ENCODE assay signal across 8 cellular contexts in genomic region chr9:110126986-110127864, GRCh38.
DNase-seq lines count a peak whose midpoint lies in the region; ATAC-seq, FAIRE-seq and TF ChIP-seq lines count a peak whose summit lies in the region.

No MANE protein-coding gene starts in this region.

- peak overlapping the region; percentile 81 for H3K9ac ChIP-seq in astrocyte (ENCODE audit: low read length)

- H3K79me2 ChIP-seq in astrocyte (ENCODE audit: insufficient read depth, low read length) = peaks cover 95% of the 10 kb centered on the region

- H3K4me1 ChIP-seq in astrocyte (ENCODE audit: insufficient read depth, low read length) (peaks cover 83% of the 10 kb centered on the region), small intestine (ENCODE audit: control insufficient read depth in 2 of 2, insufficient read depth in 1 of 2, low read depth in 1 of 2, low read length in 1 of 2) (peaks cover 2 to 17% of the 10 kb centered on the region in 2 donors)

- WGBS in small intestine, 3 donors = 41 to 47% (median 42%) methylated on average over 21 to 23 of the region's 23 CpGs

- H3K27me3 Mint-ChIP-seq in HFFc6 (ENCODE audit: insufficient read depth) = peaks cover 6% of the 10 kb centered on the region
- H3K27me3 Mint-ChIP-seq in astrocyte (ENCODE audit: low read depth, unreplicated experiment) = no peaks in the 10 kb centered on the region
- H3K27me3 Mint-ChIP-seq in immature natural killer cell (ENCODE audit: low read depth in 3 of 3) = no peaks in the 10 kb centered on the region

- H3K27ac Mint-ChIP-seq in HFFc6 (peak overlapping the region; percentile 99), astrocyte (ENCODE audit: unreplicated experiment) (peak overlapping the region; percentile 99), immature natural killer cell (peak overlapping the region in 4 of 6 donors; percentile 23 to 62 (median 52))

- H3K36me3 Mint-ChIP-seq in HFFc6 (ENCODE audit: low read depth) (peaks cover 23% of the 10 kb centered on the region), astrocyte (ENCODE audit: low read depth, unreplicated experiment) (peaks cover 2% of the 10 kb centered on the region), immature natural killer cell (no peaks in the 10 kb centered on the region)

- H3K27me3 ChIP-seq in astrocyte (ENCODE audit: insufficient read depth, low read length) = no peaks in the 10 kb centered on the region
- H3K27me3 ChIP-seq in small intestine (ENCODE audit: control insufficient read depth in 2 of 2, insufficient read depth in 2 of 2, low read length in 2 of 2) = no peaks in the 10 kb centered on the region

- H3K4me1 Mint-ChIP-seq in HFFc6 (ENCODE audit: low read depth) (peaks cover 100% of the 10 kb centered on the region), astrocyte (ENCODE audit: low read depth, unreplicated experiment) (peaks cover 88% of the 10 kb centered on the region), immature natural killer cell (peaks cover 16 to 20% of the 10 kb centered on the region in 2 donors)

- H4K20me1 ChIP-seq in astrocyte (ENCODE audit: insufficient read depth, low read length) = peaks cover 93% of the 10 kb centered on the region

- no peaks in the 10 kb centered on the region for H3K9me3 ChIP-seq in astrocyte (ENCODE audit: insufficient read depth, low read depth, low read length)
- H3K9me3 ChIP-seq in small intestine (ENCODE audit: control insufficient read depth, low read depth) = no peaks in the 10 kb centered on the region

- H3K4me3 Mint-ChIP-seq in HFFc6 (peak overlapping the region; percentile 41; the same call in 1 of the 2 replicates), astrocyte (ENCODE audit: unreplicated experiment) (peak overlapping the region; percentile 91), immature natural killer cell (peak overlapping the region in 1 of 5 donors; percentile 66)

- FAIRE-seq in astrocyte (lab: Jason Lieb, UNC) (no peak), small intestine (lab: Jason Lieb, UNC) (no peak)

- no peak for ATAC-seq in HG03571 (IDR thresholded peaks at IDR 0.05; ENCODE audit: unreplicated experiment)
- no peak for ATAC-seq in HG02623 (IDR thresholded peaks at IDR 0.05; ENCODE audit: unreplicated experiment)

- H2AFZ ChIP-seq in astrocyte (ENCODE audit: low read depth, low read length) = no peak overlapping the region

- H3K4me2 ChIP-seq in astrocyte (ENCODE audit: low read length) = peak overlapping the region; percentile 69

- TF ChIP-seq CTCF in HFFc6 (IDR thresholded peaks at IDR 0.05) (no peak), astrocyte (IDR thresholded peaks at IDR 0.05; ENCODE audit: insufficient read depth, low read depth, low read length) (no peak)

- H3K27ac ChIP-seq in astrocyte (ENCODE audit: low read depth, low read length) = peak overlapping the region; percentile 89
- peak overlapping the region in 1 of 2 donors; percentile 93 for H3K27ac ChIP-seq in small intestine (ENCODE audit: low read depth in 1 of 2, low read length in 1 of 2)

- DNase-seq in HFFc6 (no peak), astrocyte (ENCODE audit: low read depth) (peak; percentile 55), immature natural killer cell (no peak), small intestine (peak; percentile 45)
- DNase-seq in activated CD4-positive, alpha-beta T cell treated with anti-CD3 and anti-CD28 coated beads, Interleukin-2, amount 50 U/mL, for 48 hours = no peak
- DNase-seq in activated CD4-positive, alpha-beta T cell treated with anti-CD3 and anti-CD28 coated beads for 1 hour = no peak

- H3K36me3 ChIP-seq in astrocyte (ENCODE audit: insufficient read depth, low read length) (no peaks in the 10 kb centered on the region), small intestine (ENCODE audit: control insufficient read depth in 2 of 2, insufficient read depth in 2 of 2, low read length in 2 of 2) (peaks cover 0 to 2% of the 10 kb centered on the region in 2 donors)

- no peaks in the 10 kb centered on the region for H3K9me3 Mint-ChIP-seq in HFFc6
- no peaks in the 10 kb centered on the region for H3K9me3 Mint-ChIP-seq in astrocyte (ENCODE audit: unreplicated experiment)
- H3K9me3 Mint-ChIP-seq in immature natural killer cell = no peaks in the 10 kb centered on the region

- H3K4me3 ChIP-seq in astrocyte (ENCODE audit: insufficient read depth, low read depth, low read length) (no peak overlapping the region), small intestine (ENCODE audit: low read depth in 1 of 2, low read length in 2 of 2) (no peak overlapping the region)

Comparison
In these comparisons a context has a peak if more than half of its experiments do, and no peak if none do; other contexts are left out.
1. DNase-seq: peak in astrocyte (single experiment) and small intestine (single experiment); none in HFFc6 (single experiment), immature natural killer cell (0 of 3), activated CD4-positive, alpha-beta T cell treated with anti-CD3 and anti-CD28 coated beads, Interleukin-2, amount 50 U/mL, for 48 hours (0 of 2) and activated CD4-positive, alpha-beta T cell treated with anti-CD3 and anti-CD28 coated beads for 1 hour (single experiment).
2. Peak in every context shown above with its lines, with median percentiles within 50 percentile points of each other: H3K27ac Mint-ChIP-seq.